Comparison of ENCODE assay signal across 8 cellular contexts in the genomic region with DNA sequence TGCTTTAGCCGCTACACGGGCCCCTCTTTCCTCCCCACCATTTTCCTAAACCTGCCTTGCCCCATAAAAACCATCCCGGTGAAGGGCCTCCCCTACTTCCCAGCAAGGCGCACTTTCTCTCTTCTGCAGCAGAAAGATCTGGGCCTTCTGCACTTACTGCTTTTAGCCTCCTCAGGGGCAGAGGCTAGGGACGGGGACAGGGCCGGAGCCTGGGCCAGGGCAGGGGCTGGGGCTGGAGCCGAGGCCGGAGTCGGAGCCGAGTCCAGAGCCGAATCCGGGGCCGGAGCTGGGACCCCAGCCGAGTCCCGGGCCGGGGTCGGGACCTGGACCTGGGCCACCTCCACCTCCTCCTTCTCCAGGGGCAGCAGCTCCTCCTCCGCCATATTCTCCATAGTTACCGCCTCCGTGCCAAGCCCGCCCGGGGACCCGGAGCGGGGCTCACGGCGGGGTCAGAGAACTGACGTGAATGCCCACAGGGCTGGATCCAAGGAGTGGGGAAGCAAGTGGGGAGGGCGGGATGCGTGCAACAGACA. TPM values are rescaled to one million over a fixed set of nuclear protein-coding genes. Genes with fewer than 3 reads are reported as not detected.
A peak's percentile ranks its signal among the peaks of the same experiment; 100 is the strongest.
DNase-seq lines count a peak whose midpoint lies in the region; ATAC-seq lines count a peak whose summit lies in the region.

No MANE protein-coding gene starts in this region.

- ATAC-seq in GM21737 (IDR thresholded peaks at IDR 0.05; ENCODE audit: unreplicated experiment) = peak; percentile 24
- ATAC-seq in activated naive CD8-positive, alpha-beta T cell treated with anti-CD3 and anti-CD28 coated beads, Interleukin-2, amount 10 ng/mL, durations not matched to agents 7 days and 5 days (ENCODE audit: low read depth) = peak; percentile 36

- DNase-seq in NCI-H2196 treated with DMSO at 0.1 percent for 48 hours (lab: John Stamatoyannopoulos, UW; ENCODE audit: unreplicated experiment) = peak; percentile 58
- DNase-seq in NCI-H2196 (lab: John Stamatoyannopoulos, UW; ENCODE audit: unreplicated experiment) = no peak
- no peak for DNase-seq in Jurkat, Clone E6-1 (ENCODE audit: low read depth, low spot score)
- DNase-seq in activated naive CD8-positive, alpha-beta T cell treated with anti-CD3 and anti-CD28 coated beads, Interleukin-2, amount 10 ng/mL, durations not matched to agents 7 days and 5 days = no peak
- no peak for DNase-seq in stimulated activated CD4-positive, alpha-beta T cell treated with anti-CD3 and anti-CD28 coated beads, Interleukin-4, amount 100 ng/mL, for 4 hours

- H3K9me3 ChIP-seq in skeletal muscle satellite cell (replicated peaks; ENCODE audit: low read length) = no peaks in the 10 kb centered on the region

- H3K4me2 ChIP-seq in skeletal muscle satellite cell (ENCODE audit: low read length) = peak overlapping the region; percentile 95

- peak overlapping the region; percentile 100 for H3K27ac Mint-ChIP-seq in activated naive CD8-positive, alpha-beta T cell treated with anti-CD3 and anti-CD28 coated beads, Interleukin-2, amount 10 ng/mL, durations not matched to agents 7 days and 5 days

- no peaks in the 10 kb centered on the region for H3K9me3 Mint-ChIP-seq in activated naive CD8-positive, alpha-beta T cell treated with anti-CD3 and anti-CD28 coated beads, Interleukin-2, amount 10 ng/mL, durations not matched to agents 7 days and 5 days

- H3K36me3 Mint-ChIP-seq in activated naive CD8-positive, alpha-beta T cell treated with anti-CD3 and anti-CD28 coated beads, Interleukin-2, amount 10 ng/mL, durations not matched to agents 7 days and 5 days = peaks cover 11% of the 10 kb centered on the region

- peaks cover 20% of the 10 kb centered on the region for H3K4me1 ChIP-seq in skeletal muscle satellite cell (ENCODE audit: control insufficient read depth, insufficient read depth, low read length)

- H3K36me3 ChIP-seq in skeletal muscle satellite cell (ENCODE audit: insufficient read depth, low read length) = peaks cover 2% of the 10 kb centered on the region

- no peaks in the 10 kb centered on the region for H3K27me3 Mint-ChIP-seq in activated naive CD8-positive, alpha-beta T cell treated with anti-CD3 and anti-CD28 coated beads, Interleukin-2, amount 10 ng/mL, durations not matched to agents 7 days and 5 days

- peak overlapping the region; percentile 99 for H3K4me3 Mint-ChIP-seq in activated naive CD8-positive, alpha-beta T cell treated with anti-CD3 and anti-CD28 coated beads, Interleukin-2, amount 10 ng/mL, durations not matched to agents 7 days and 5 days

- H3K4me3 ChIP-seq in Jurkat, Clone E6-1 (ENCODE audit: low read length) = peak overlapping the region; percentile 86
- H3K4me3 ChIP-seq in iPS-11a (ENCODE audit: low read depth, low read length) = peak overlapping the region; percentile 90
- peak overlapping the region; percentile 82 for H3K4me3 ChIP-seq in skeletal muscle satellite cell (ENCODE audit: low read length)

- POLR2A ChIA-PET in activated naive CD8-positive, alpha-beta T cell treated with anti-CD3 and anti-CD28 coated beads, Interleukin-2, amount 10 ng/mL, durations not matched to agents 7 days and 5 days (lab: Charles Lee) = interaction anchor here (0.6 to 3.8 kb wide), 5 partner anchors 14 to 401 kb away, joined by 3 to 22 read pairs (median 16); a partner anchor contains a TSS

- no peaks in the 10 kb centered on the region for H3K27me3 ChIP-seq in skeletal muscle satellite cell (ENCODE audit: control insufficient read depth, insufficient read depth, low read length)

- peaks cover 40% of the 10 kb centered on the region for H3K4me1 Mint-ChIP-seq in activated naive CD8-positive, alpha-beta T cell treated with anti-CD3 and anti-CD28 coated beads, Interleukin-2, amount 10 ng/mL, durations not matched to agents 7 days and 5 days

- H3K9ac ChIP-seq in skeletal muscle satellite cell (ENCODE audit: low read depth, low read length) = peak overlapping the region; percentile 90

RNA-seq across cellular contexts. Expression of a gene that starts 0.4 kb away (rescaled TPM):
- polyA plus RNA-seq in Jurkat, Clone E6-1 (2012; ENCODE audit: insufficient read depth, insufficient read length) = 29.5 TPM
- 10 to 100 TPM; 22.0 to 22.9 TPM for total RNA-seq in activated naive CD8-positive, alpha-beta T cell treated with anti-CD3 and anti-CD28 coated beads, Interleukin-2, amount 10 ng/mL, durations not matched to agents 7 days and 5 days
- total RNA-seq in skeletal muscle satellite cell (2012; rRNA removed) = 14.7 and 18.8 TPM in 2 replicates

RNA-seq across cellular contexts. Expression of a gene that starts 0.6 kb away (rescaled TPM):
- polyA plus RNA-seq in Jurkat, Clone E6-1 (2012; ENCODE audit: insufficient read depth, insufficient read length) = 3.7 TPM
- total RNA-seq in activated naive CD8-positive, alpha-beta T cell treated with anti-CD3 and anti-CD28 coated beads, Interleukin-2, amount 10 ng/mL, durations not matched to agents 7 days and 5 days = 1 to 10 TPM; 3.9 to 5.6 TPM
- total RNA-seq in skeletal muscle satellite cell (2012; rRNA removed) = 2.8 and 3.3 TPM in 2 replicates
